ENCODE assay signal across 1 cellular context in the genomic region with DNA sequence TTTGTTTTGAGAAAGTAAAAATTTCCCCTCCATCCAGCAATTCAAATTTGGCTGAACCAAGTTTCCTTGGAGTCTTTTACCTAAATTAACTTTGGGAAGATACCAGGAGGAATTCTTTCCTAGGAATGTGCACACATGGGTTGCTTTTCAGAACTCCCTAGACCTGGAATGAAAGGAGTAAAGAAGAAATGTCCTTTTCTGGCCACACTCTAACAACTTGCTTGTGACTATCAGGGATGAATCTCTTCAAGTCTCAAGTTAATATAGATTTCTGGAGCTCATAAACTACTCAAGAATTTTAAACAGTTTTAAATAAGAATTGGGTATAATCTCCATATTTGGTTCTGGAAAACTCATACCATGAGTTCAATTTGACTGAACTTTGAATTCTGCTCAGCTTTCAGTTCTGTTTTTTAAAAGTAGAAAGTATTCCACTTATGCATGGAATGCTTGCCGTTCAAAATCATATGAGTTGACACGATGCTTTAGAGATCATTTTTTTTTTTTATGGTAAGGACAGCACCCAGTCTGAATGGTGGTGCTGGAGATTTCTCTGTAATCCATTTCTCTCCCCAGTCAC.
TF ChIP-seq lines count a peak whose summit lies in the region.

No MANE protein-coding gene starts in this region.

TF ChIP-seq in HepG2, 621 proteins besides CTCF, POLR2A, EP300 and RAD21:
- no peak for TF ChIP-seq ZNF30 (CRISPR knock-in tag; IDR thresholded peaks at IDR 0.05)
- peak; percentile 44 for TF ChIP-seq TEAD3 (CRISPR knock-in tag; optimal IDR thresholded peaks at IDR 0.05; ENCODE audit: borderline replicate concordance)
- TF ChIP-seq FOXO1 (CRISPR knock-in tag; IDR thresholded peaks at IDR 0.05) = no peak
- TF ChIP-seq ELF1 (CRISPR knock-in tag; IDR thresholded peaks at IDR 0.05) = no peak
